24 cellular contexts compared by ENCODE assay signal in genomic region chr3:169946336-169946735, GRCh38. TPM values are rescaled to one million over a fixed set of nuclear protein-coding genes. Genes with fewer than 3 reads are reported as not detected.
"Had no signal": no experiment of that assay in that cellular context is flagged by ENCODE, and none has a peak within 500 bp of the region (broad histone marks: within the 10 kb centered on the region; RNA-seq: fewer than 3 reads in every experiment).

No MANE protein-coding gene starts in this region.

- H3K4me3 Mint-ChIP-seq: activated naive CD4-positive, alpha-beta T cell treated with anti-CD3 and anti-CD28 coated beads for 36 hours; activated T-cell treated with anti-CD3 and anti-CD28 coated beads, Interleukin-2, amount 50 U/mL, for 4 hours; brain; mesothelial cell of epicardium; nephron had no signal

- DNase-seq: activated CD4-positive, alpha-beta T cell treated with anti-CD3 and anti-CD28 coated beads, Interleukin-2, amount 50 U/mL, for 1 hour; activated CD8-positive, alpha-beta memory T cell treated with anti-CD3 and anti-CD28 coated beads, Interleukin-2, amount 50 U/mL, for 4 hours; activated naive CD4-positive, alpha-beta T cell treated with anti-CD3 and anti-CD28 coated beads for 36 hours; activated T-cell treated with anti-CD3 and anti-CD28 coated beads, Interleukin-2, amount 50 U/mL, for 4 hours; central memory CD4-positive, alpha-beta T cell; colonic mucosa; foreskin melanocyte; glutamatergic neuron; hippocampal formation; islet precursor cell; left colon; occipital lobe; posterior cingulate gyrus; sigmoid colon; stimulated activated CD4-positive, alpha-beta T cell treated with anti-CD3 and anti-CD28 coated beads, Interleukin-4, amount 100 ng/mL, for 4 hours; stimulated activated naive CD4-positive, alpha-beta T cell; tibial artery had no signal

- ATAC-seq: left colon had no signal

- H3K4me1 Mint-ChIP-seq: brain, nephron had no signal

- H3K36me3 Mint-ChIP-seq: brain, mesothelial cell of epicardium had no signal

- H3K4me1 ChIP-seq: colonic mucosa, sigmoid colon, tibial artery had no signal

- H3K36me3 ChIP-seq: colonic mucosa, sigmoid colon, tibial artery had no signal

- H3K9me3 ChIP-seq: colonic mucosa, sigmoid colon, tibial artery had no signal

- H3K4me3 ChIP-seq: colonic mucosa, lung, sigmoid colon, tibial artery had no signal

- H3K27me3 ChIP-seq: colonic mucosa, sigmoid colon had no signal

- H3K27ac Mint-ChIP-seq: brain, mesothelial cell of epicardium, nephron had no signal

- H3K27ac ChIP-seq: colonic mucosa, sigmoid colon, tibial artery had no signal

- H3K9me3 Mint-ChIP-seq: activated naive CD4-positive, alpha-beta T cell treated with anti-CD3 and anti-CD28 coated beads for 36 hours; activated T-cell treated with anti-CD3 and anti-CD28 coated beads, Interleukin-2, amount 50 U/mL, for 4 hours; brain; nephron had no signal

RNA-seq across cellular contexts. Expression of gene SAMD7, which starts 35.0 kb away (rescaled TPM):
- total RNA-seq: activated naive CD4-positive, alpha-beta T cell treated with anti-CD3 and anti-CD28 coated beads for 36 hours; activated T-cell treated with anti-CD3 and anti-CD28 coated beads, Interleukin-2, amount 50 U/mL, for 4 hours; colonic mucosa; epithelial cell of proximal tubule; left colon; lung; mesothelial cell of epicardium; occipital lobe; renal cortical epithelial cell; sigmoid colon; subcutaneous adipose tissue had no signal
- polyA plus RNA-seq: lung, sigmoid colon had no signal
